22 cellular contexts compared by ENCODE assay signal in genomic region chr3:119308355-119308754, GRCh38. TPM values are rescaled to one million over a fixed set of nuclear protein-coding genes. Genes with fewer than 3 reads are reported as not detected.
DNase-seq lines count a peak whose midpoint lies in the region; ATAC-seq and TF ChIP-seq lines count a peak whose summit lies in the region.
"Had no signal": no experiment of that assay in that cellular context is flagged by ENCODE, and none has a peak within 500 bp of the region (broad histone marks: within the 10 kb centered on the region; RNA-seq: fewer than 3 reads in every experiment).

No MANE protein-coding gene starts in this region.

- H3K27ac ChIP-seq in suprapubic skin, result no peak overlapping the region

- no peak for TF ChIP-seq POLR2A in suprapubic skin (IDR thresholded peaks at IDR 0.05)

- H3K36me3 Mint-ChIP-seq in activated CD4-positive, alpha-beta T cell treated with anti-CD3 and anti-CD28 coated beads, Interleukin-2, amount 10 ng/mL, durations not matched to agents 24 days and 14 days (ENCODE audit: low read depth), result peaks cover 7% of the 10 kb centered on the region
- peaks cover 13% of the 10 kb centered on the region for H3K36me3 Mint-ChIP-seq in activated B cell treated with CpG ODN at 0.5 μM for 24 hours (ENCODE audit: low read depth)

- WGBS in suprapubic skin, result 93% methylated on average over 1 of the region's 1 CpG

- DNase-seq in activated CD4-positive, alpha-beta T cell treated with anti-CD3 and anti-CD28 coated beads, Interleukin-2, amount 10 ng/mL, durations not matched to agents 24 days and 14 days, result peak; percentile 36
- DNase-seq in activated CD4-positive, alpha-beta T cell treated with anti-CD3 and anti-CD28 coated beads, Interleukin-2, amount 50 U/mL, for 48 hours, result no peak
- DNase-seq in activated B cell treated with CpG ODN at 0.5 μM for 24 hours, result no peak
- peak; percentile 15 for DNase-seq in glomerular visceral epithelial cell (ENCODE audit: extremely low spot score)
- DNase-seq in BE2C, result no peak
- DNase-seq in suprapubic skin (ENCODE audit: low spot score in 2 of 2), result no peak
- no peak for DNase-seq in SKM-1 treated with dmso at 0.1 percent for 144 hours (lab: John Stamatoyannopoulos, UW; ENCODE audit: unreplicated experiment)
- DNase-seq: DMS79 treated with DMSO at 0.1 percent for 48 hours, GM23248, H9, KBM-7, NCI-H1092 treated with DMSO at 0.1 percent for 48 hours, NCI-H146, NCI-H2029, NCI-H226, NCI-H774, OCI-M1, Right ventricle myocardium superior had no signal

- no peaks in the 10 kb centered on the region for H3K36me3 ChIP-seq in BE2C
- H3K36me3 ChIP-seq in suprapubic skin, result no peaks in the 10 kb centered on the region

- intact Hi-C loops in activated CD4-positive, alpha-beta T cell treated with anti-CD3 and anti-CD28 coated beads, Interleukin-2, amount 10 ng/mL, durations not matched to agents 24 days and 14 days (cut with micrococcal nuclease), result no loop called here
- intact Hi-C loops in activated B cell treated with CpG ODN at 0.5 μM for 24 hours (cut with micrococcal nuclease), result no loop called here

- ATAC-seq in activated B cell treated with CpG ODN at 0.5 μM for 24 hours (ENCODE audit: low read depth) (no peak), GM21825 (IDR thresholded peaks at IDR 0.05; ENCODE audit: unreplicated experiment) (no peak)
- ATAC-seq: HepG2 had no signal

- CTCF ChIA-PET in activated B cell treated with CpG ODN at 0.5 μM for 24 hours (lab: Charles Lee), result no interaction called here

- no peak overlapping the region for H3K4me3 ChIP-seq in BE2C (ENCODE audit: low read depth, low read length)
- no peak overlapping the region for H3K4me3 ChIP-seq in suprapubic skin
- H3K4me3 ChIP-seq: GM23248 had no signal

- no peak for TF ChIP-seq EP300 in suprapubic skin (IDR thresholded peaks at IDR 0.05)

- no peak for TF ChIP-seq CTCF in activated B cell treated with CpG ODN at 0.5 μM for 24 hours (IDR thresholded peaks at IDR 0.05)
- no peak for TF ChIP-seq CTCF in BE2C (IDR thresholded peaks at IDR 0.05; ENCODE audit: low read depth, low read length)
- no peak for TF ChIP-seq CTCF in suprapubic skin (IDR thresholded peaks at IDR 0.05)

- no peaks in the 10 kb centered on the region for H3K9me3 ChIP-seq in BE2C
- no peaks in the 10 kb centered on the region for H3K9me3 ChIP-seq in suprapubic skin

- peaks cover 4% of the 10 kb centered on the region for H3K27me3 Mint-ChIP-seq in activated CD4-positive, alpha-beta T cell treated with anti-CD3 and anti-CD28 coated beads, Interleukin-2, amount 10 ng/mL, durations not matched to agents 24 days and 14 days
- no peaks in the 10 kb centered on the region for H3K27me3 Mint-ChIP-seq in activated B cell treated with CpG ODN at 0.5 μM for 24 hours

- H3K27ac Mint-ChIP-seq in activated CD4-positive, alpha-beta T cell treated with anti-CD3 and anti-CD28 coated beads, Interleukin-2, amount 10 ng/mL, durations not matched to agents 24 days and 14 days, result no peak overlapping the region
- H3K27ac Mint-ChIP-seq in activated B cell treated with CpG ODN at 0.5 μM for 24 hours, result peak overlapping the region; percentile 31
- H3K27ac Mint-ChIP-seq: CD14-positive monocyte, H9 had no signal

- H3K4me3 Mint-ChIP-seq in activated CD4-positive, alpha-beta T cell treated with anti-CD3 and anti-CD28 coated beads, Interleukin-2, amount 10 ng/mL, durations not matched to agents 24 days and 14 days, result no peak overlapping the region
- H3K4me3 Mint-ChIP-seq in activated B cell treated with CpG ODN at 0.5 μM for 24 hours, result no peak overlapping the region
- H3K4me3 Mint-ChIP-seq: CD14-positive monocyte, H9 had no signal

- no peaks in the 10 kb centered on the region for H3K9me3 Mint-ChIP-seq in activated CD4-positive, alpha-beta T cell treated with anti-CD3 and anti-CD28 coated beads, Interleukin-2, amount 10 ng/mL, durations not matched to agents 24 days and 14 days
- H3K9me3 Mint-ChIP-seq in activated B cell treated with CpG ODN at 0.5 μM for 24 hours, result no peaks in the 10 kb centered on the region
- H3K9me3 Mint-ChIP-seq: CD14-positive monocyte, H9 had no signal

- H3K27me3 ChIP-seq in BE2C, result no peaks in the 10 kb centered on the region
- no peaks in the 10 kb centered on the region for H3K27me3 ChIP-seq in suprapubic skin

- H3K4me1 ChIP-seq in BE2C (no peaks in the 10 kb centered on the region), suprapubic skin (peaks cover 40% of the 10 kb centered on the region)

- POLR2A ChIA-PET in activated B cell treated with CpG ODN at 0.5 μM for 24 hours (lab: Charles Lee), result interaction anchor here (0.6 kb wide), 1 partner anchor 1487 kb away, joined by 3 read pairs; no protein-coding TSS in a partner anchor

- H3K4me1 Mint-ChIP-seq in activated CD4-positive, alpha-beta T cell treated with anti-CD3 and anti-CD28 coated beads, Interleukin-2, amount 10 ng/mL, durations not matched to agents 24 days and 14 days, result peaks cover 15% of the 10 kb centered on the region
- peaks cover 18% of the 10 kb centered on the region for H3K4me1 Mint-ChIP-seq in activated B cell treated with CpG ODN at 0.5 μM for 24 hours

RNA-seq across cellular contexts. Expression of gene ARHGAP31, which starts 14.2 kb away (rescaled TPM):
- total RNA-seq in activated CD4-positive, alpha-beta T cell treated with anti-CD3 and anti-CD28 coated beads, Interleukin-2, amount 10 ng/mL, durations not matched to agents 24 days and 14 days, result 9.5 and 11.0 TPM in 2 replicates
- 23.7 and 26.0 TPM in 2 replicates for total RNA-seq in activated B cell treated with CpG ODN at 0.5 μM for 24 hours
- polyA plus RNA-seq in BE2C (2012; ENCODE audit: insufficient read depth, insufficient read length, low read depth), result 2.5 TPM
- total RNA-seq in suprapubic skin, result 10 to 100 TPM; 15.8 to 26.6 (median 21.7) TPM
- total RNA-seq: G401, HepG2 had no signal
- polyA plus RNA-seq: HepG2 had no signal

Comparison
In these comparisons a context has a peak if more than half of its experiments do, and no peak if none do; other contexts are left out.
1. DNase-seq: peak in activated CD4-positive, alpha-beta T cell treated with anti-CD3 and anti-CD28 coated beads, Interleukin-2, amount 10 ng/mL, durations not matched to agents 24 days and 14 days (single experiment) and glomerular visceral epithelial cell (single experiment); none in activated CD4-positive, alpha-beta T cell treated with anti-CD3 and anti-CD28 coated beads, Interleukin-2, amount 50 U/mL, for 48 hours (0 of 2), activated B cell treated with CpG ODN at 0.5 μM for 24 hours (single experiment), BE2C (single experiment), suprapubic skin (0 of 2) and SKM-1 treated with dmso at 0.1 percent for 144 hours (single experiment).